In genomic region chr1:61123321-61123720, GRCh38 we compare ENCODE assay signal across 2 cellular contexts.
TF ChIP-seq lines count a peak whose summit lies in the region.

No MANE protein-coding gene starts in this region.

TF ChIP-seq in liver, 16 proteins besides CTCF, POLR2A, EP300 and RAD21 (continued from another document):
- TF ChIP-seq JUND (IDR thresholded peaks at IDR 0.05) (no peak), HNF4A (conservative IDR thresholded peaks at IDR 0.05) (no peak), RXRA (IDR thresholded peaks at IDR 0.05) (no peak), GABPA (IDR thresholded peaks at IDR 0.05 in 1 of 2, conservative IDR thresholded peaks at IDR 0.05 in 1 of 2) (no peak), TAF1 (conservative IDR thresholded peaks at IDR 0.05) (no peak)
- TF ChIP-seq, protein P1, sequence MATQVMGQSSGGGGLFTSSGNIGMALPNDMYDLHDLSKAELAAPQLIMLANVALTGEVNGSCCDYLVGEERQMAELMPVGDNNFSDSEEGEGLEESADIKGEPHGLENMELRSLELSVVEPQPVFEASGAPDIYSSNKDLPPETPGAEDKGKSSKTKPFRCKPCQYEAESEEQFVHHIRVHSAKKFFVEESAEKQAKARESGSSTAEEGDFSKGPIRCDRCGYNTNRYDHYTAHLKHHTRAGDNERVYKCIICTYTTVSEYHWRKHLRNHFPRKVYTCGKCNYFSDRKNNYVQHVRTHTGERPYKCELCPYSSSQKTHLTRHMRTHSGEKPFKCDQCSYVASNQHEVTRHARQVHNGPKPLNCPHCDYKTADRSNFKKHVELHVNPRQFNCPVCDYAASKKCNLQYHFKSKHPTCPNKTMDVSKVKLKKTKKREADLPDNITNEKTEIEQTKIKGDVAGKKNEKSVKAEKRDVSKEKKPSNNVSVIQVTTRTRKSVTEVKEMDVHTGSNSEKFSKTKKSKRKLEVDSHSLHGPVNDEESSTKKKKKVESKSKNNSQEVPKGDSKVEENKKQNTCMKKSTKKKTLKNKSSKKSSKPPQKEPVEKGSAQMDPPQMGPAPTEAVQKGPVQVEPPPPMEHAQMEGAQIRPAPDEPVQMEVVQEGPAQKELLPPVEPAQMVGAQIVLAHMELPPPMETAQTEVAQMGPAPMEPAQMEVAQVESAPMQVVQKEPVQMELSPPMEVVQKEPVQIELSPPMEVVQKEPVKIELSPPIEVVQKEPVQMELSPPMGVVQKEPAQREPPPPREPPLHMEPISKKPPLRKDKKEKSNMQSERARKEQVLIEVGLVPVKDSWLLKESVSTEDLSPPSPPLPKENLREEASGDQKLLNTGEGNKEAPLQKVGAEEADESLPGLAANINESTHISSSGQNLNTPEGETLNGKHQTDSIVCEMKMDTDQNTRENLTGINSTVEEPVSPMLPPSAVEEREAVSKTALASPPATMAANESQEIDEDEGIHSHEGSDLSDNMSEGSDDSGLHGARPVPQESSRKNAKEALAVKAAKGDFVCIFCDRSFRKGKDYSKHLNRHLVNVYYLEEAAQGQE (IDR thresholded peaks at IDR 0.05), result no peak

TF ChIP-seq in HepG2, 621 proteins besides CTCF, POLR2A, EP300 and RAD21:
- TF ChIP-seq ZNF605 (CRISPR knock-in tag; IDR thresholded peaks at IDR 0.05), result no peak
- TF ChIP-seq ZNF773 (CRISPR knock-in tag; IDR thresholded peaks at IDR 0.05; ENCODE audit: borderline replicate concordance), result no peak
- no peak for TF ChIP-seq NKX3-1 (CRISPR knock-in tag; IDR thresholded peaks at IDR 0.05)
- TF ChIP-seq GATAD1 (CRISPR knock-in tag; IDR thresholded peaks at IDR 0.05), result no peak
- no peak for TF ChIP-seq ZNF784 (CRISPR knock-in tag; IDR thresholded peaks at IDR 0.05; ENCODE audit: borderline replicate concordance)
- TF ChIP-seq MIXL1 (CRISPR knock-in tag; IDR thresholded peaks at IDR 0.05), result no peak
